In the genomic region with DNA sequence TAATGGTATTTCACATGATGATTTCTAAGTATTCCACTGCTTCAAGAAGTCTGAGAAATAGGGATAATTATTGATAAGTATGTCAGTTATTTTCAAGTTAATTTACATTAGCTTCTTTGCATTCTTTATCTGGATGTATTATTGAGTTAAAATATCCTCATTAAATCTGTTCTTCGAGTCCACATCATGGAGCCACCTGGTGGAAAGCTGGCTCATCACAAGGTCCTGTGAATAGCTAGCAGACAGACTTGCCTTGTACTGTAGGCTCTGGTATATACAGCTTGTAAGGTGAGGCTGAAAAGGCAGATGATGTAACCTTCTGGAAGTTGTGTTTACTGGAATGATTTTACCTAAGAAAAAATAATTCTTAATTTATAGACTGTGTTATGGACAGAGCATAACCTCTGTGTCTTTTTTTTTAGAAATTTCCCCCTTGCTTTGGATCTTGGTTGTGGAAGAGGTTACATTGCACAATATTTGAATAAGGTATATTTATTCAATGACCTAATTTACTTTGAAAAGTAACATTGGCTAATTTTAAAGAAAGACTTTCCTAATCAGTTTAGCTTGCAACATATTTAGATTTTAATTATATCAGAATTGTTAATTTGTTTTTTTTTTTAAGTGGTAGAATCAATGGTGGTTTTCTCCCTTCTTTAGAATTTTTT, we compare ENCODE assay signal across 1 cellular context.
A peak's percentile ranks its signal among the peaks of the same experiment; 100 is the strongest.
TF ChIP-seq lines count a peak whose summit lies in the region.

No MANE protein-coding gene starts in this region.

TF ChIP-seq in liver, 16 proteins besides CTCF, POLR2A, EP300 and RAD21 (continued from another document):
- TF ChIP-seq, protein P1, sequence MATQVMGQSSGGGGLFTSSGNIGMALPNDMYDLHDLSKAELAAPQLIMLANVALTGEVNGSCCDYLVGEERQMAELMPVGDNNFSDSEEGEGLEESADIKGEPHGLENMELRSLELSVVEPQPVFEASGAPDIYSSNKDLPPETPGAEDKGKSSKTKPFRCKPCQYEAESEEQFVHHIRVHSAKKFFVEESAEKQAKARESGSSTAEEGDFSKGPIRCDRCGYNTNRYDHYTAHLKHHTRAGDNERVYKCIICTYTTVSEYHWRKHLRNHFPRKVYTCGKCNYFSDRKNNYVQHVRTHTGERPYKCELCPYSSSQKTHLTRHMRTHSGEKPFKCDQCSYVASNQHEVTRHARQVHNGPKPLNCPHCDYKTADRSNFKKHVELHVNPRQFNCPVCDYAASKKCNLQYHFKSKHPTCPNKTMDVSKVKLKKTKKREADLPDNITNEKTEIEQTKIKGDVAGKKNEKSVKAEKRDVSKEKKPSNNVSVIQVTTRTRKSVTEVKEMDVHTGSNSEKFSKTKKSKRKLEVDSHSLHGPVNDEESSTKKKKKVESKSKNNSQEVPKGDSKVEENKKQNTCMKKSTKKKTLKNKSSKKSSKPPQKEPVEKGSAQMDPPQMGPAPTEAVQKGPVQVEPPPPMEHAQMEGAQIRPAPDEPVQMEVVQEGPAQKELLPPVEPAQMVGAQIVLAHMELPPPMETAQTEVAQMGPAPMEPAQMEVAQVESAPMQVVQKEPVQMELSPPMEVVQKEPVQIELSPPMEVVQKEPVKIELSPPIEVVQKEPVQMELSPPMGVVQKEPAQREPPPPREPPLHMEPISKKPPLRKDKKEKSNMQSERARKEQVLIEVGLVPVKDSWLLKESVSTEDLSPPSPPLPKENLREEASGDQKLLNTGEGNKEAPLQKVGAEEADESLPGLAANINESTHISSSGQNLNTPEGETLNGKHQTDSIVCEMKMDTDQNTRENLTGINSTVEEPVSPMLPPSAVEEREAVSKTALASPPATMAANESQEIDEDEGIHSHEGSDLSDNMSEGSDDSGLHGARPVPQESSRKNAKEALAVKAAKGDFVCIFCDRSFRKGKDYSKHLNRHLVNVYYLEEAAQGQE (IDR thresholded peaks at IDR 0.05): no peak
- TF ChIP-seq, protein P2, sequence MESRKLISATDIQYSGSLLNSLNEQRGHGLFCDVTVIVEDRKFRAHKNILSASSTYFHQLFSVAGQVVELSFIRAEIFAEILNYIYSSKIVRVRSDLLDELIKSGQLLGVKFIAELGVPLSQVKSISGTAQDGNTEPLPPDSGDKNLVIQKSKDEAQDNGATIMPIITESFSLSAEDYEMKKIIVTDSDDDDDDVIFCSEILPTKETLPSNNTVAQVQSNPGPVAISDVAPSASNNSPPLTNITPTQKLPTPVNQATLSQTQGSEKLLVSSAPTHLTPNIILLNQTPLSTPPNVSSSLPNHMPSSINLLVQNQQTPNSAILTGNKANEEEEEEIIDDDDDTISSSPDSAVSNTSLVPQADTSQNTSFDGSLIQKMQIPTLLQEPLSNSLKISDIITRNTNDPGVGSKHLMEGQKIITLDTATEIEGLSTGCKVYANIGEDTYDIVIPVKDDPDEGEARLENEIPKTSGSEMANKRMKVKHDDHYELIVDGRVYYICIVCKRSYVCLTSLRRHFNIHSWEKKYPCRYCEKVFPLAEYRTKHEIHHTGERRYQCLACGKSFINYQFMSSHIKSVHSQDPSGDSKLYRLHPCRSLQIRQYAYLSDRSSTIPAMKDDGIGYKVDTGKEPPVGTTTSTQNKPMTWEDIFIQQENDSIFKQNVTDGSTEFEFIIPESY (IDR thresholded peaks at IDR 0.05): peak; percentile 39
- TF ChIP-seq HNF4G (IDR thresholded peaks at IDR 0.05): no peak
- TF ChIP-seq FOXA2 (IDR thresholded peaks at IDR 0.05): peak; percentile 62
- TF ChIP-seq EGR1 (IDR thresholded peaks at IDR 0.05; ENCODE audit: low read depth in 2 of 2): no peak
- no peak for TF ChIP-seq SP1 (IDR thresholded peaks at IDR 0.05)
- no peak for TF ChIP-seq TAF1 (conservative IDR thresholded peaks at IDR 0.05)
- TF ChIP-seq GABPA (IDR thresholded peaks at IDR 0.05 in 1 of 2, conservative IDR thresholded peaks at IDR 0.05 in 1 of 2): no peak
- TF ChIP-seq, protein P3, sequence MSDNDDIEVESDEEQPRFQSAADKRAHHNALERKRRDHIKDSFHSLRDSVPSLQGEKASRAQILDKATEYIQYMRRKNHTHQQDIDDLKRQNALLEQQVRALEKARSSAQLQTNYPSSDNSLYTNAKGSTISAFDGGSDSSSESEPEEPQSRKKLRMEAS (IDR thresholded peaks at IDR 0.05): peak; percentile 77
- TF ChIP-seq HNF4A (conservative IDR thresholded peaks at IDR 0.05): peak; percentile 43 to 59
- TF ChIP-seq JUND (IDR thresholded peaks at IDR 0.05): peak; percentile 86 to 94
- TF ChIP-seq, protein P4, sequence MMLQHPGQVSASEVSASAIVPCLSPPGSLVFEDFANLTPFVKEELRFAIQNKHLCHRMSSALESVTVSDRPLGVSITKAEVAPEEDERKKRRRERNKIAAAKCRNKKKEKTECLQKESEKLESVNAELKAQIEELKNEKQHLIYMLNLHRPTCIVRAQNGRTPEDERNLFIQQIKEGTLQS (IDR thresholded peaks at IDR 0.05): no peak
- TF ChIP-seq NR2F2 (IDR thresholded peaks at IDR 0.05): no peak
TF ChIP-seq in liver: peak in this region for 6.
